12 cellular contexts compared by ENCODE assay signal in genomic region chr5:150163547-150164059, GRCh38. TPM values are rescaled to one million over a fixed set of nuclear protein-coding genes. Genes with fewer than 3 reads are reported as not detected.
DNase-seq lines count a peak whose midpoint lies in the region; ATAC-seq and TF ChIP-seq lines count a peak whose summit lies in the region.
"Had no signal": no experiment of that assay in that cellular context is flagged by ENCODE, and none has a peak within 500 bp of the region (broad histone marks: within the 10 kb centered on the region; RNA-seq: fewer than 3 reads in every experiment).

No MANE protein-coding gene starts in this region.

- H3K9me3 ChIP-seq in osteoblast (ENCODE audit: low read depth, low read length): no peaks in the 10 kb centered on the region

- H3K27ac ChIP-seq in osteoblast (ENCODE audit: low read depth, low read length): no peak overlapping the region

- no peak overlapping the region for H3K4me3 ChIP-seq in fibroblast of pulmonary artery (replicated peaks; ENCODE audit: low read depth, low read length)
- H3K4me3 ChIP-seq in osteoblast (ENCODE audit: insufficient read depth, low read length): no peak overlapping the region

- ATAC-seq in HG03469 (IDR thresholded peaks at IDR 0.05; ENCODE audit: unreplicated experiment): no peak

- H3K27me3 ChIP-seq in osteoblast (ENCODE audit: insufficient read depth, low read length): no peaks in the 10 kb centered on the region

- no peaks in the 10 kb centered on the region for H4K20me1 ChIP-seq in osteoblast (ENCODE audit: insufficient read depth, low read length)

- H3K4me2 ChIP-seq in osteoblast (ENCODE audit: insufficient read depth, low read length): no peak overlapping the region

- no peaks in the 10 kb centered on the region for H3K79me2 ChIP-seq in osteoblast (ENCODE audit: insufficient read depth, low read length)

- peak overlapping the region; percentile 71 for H2AFZ ChIP-seq in osteoblast (ENCODE audit: low read length)

- H3K36me3 ChIP-seq in osteoblast (ENCODE audit: insufficient read depth, low read length): no peaks in the 10 kb centered on the region

- TF ChIP-seq CTCF in AG09319 (IDR thresholded peaks at IDR 0.05; ENCODE audit: low read depth, low read length): peak; percentile 37
- TF ChIP-seq CTCF in fibroblast of pulmonary artery (IDR thresholded peaks at IDR 0.05; ENCODE audit: low read length, missing control alignments): peak; percentile 29
- TF ChIP-seq CTCF in osteoblast (IDR thresholded peaks at IDR 0.05; ENCODE audit: extremely low read depth, low read depth, low read length): peak; percentile 31

- DNase-seq in AG09319 (ENCODE audit: extremely low read depth, low read depth) (no peak), NCI-H69 (lab: John Stamatoyannopoulos, UW) (peak; percentile 47), fibroblast of pulmonary artery (ENCODE audit: low read depth) (no peak), osteoblast (ENCODE audit: insufficient read length, low spot score, missing footprints) (peak; percentile 96), COLO668 (lab: John Stamatoyannopoulos, UW; ENCODE audit: unreplicated experiment) (no peak)
- DNase-seq in activated CD4-positive, CD25-positive, alpha-beta regulatory T cell (lab: John Stamatoyannopoulos, UW): no peak
- DNase-seq in stimulated activated CD4-positive, alpha-beta T cell treated with anti-CD3 and anti-CD28 coated beads, Interleukin-2, amount 100 ng/mL, for 24 hours: no peak
- DNase-seq: activated naive CD4-positive, alpha-beta T cell treated with Interleukin-2 at 50 U/mL for 16 hours; NCI-H2107; stimulated activated CD8-positive, alpha-beta memory T cell treated with anti-CD3 and anti-CD28 coated beads, Interleukin-4, amount 100 ng/mL, for 48 hours had no signal

- H3K4me1 ChIP-seq in osteoblast (ENCODE audit: insufficient read depth, low read length): peaks cover 34% of the 10 kb centered on the region

RNA-seq across cellular contexts. Expression of gene CDX1, which starts 3.0 kb away (rescaled TPM):
- total RNA-seq in osteoblast: 0.29 and 0.36 TPM in 2 replicates
- total RNA-seq: epithelial cell of proximal tubule had no signal

RNA-seq across cellular contexts. Expression of gene PDGFRB, which starts 8.0 kb away (rescaled TPM):
- 531 and 567 TPM in 2 replicates for total RNA-seq in osteoblast

RNA-seq across cellular contexts. Expression of gene SLC6A7, which starts 26.3 kb away (rescaled TPM):
- under 0.01 TPM in 1 of 2 replicates, not detected in the other for total RNA-seq in osteoblast
- total RNA-seq: epithelial cell of proximal tubule had no signal

Comparison
In these comparisons a context has a peak if more than half of its experiments do, and no peak if none do; other contexts are left out.
1. DNase-seq: peak in NCI-H69 (single experiment) and osteoblast (single experiment); none in AG09319 (single experiment), fibroblast of pulmonary artery (single experiment), COLO668 (single experiment), activated CD4-positive, CD25-positive, alpha-beta regulatory T cell (0 of 4) and stimulated activated CD4-positive, alpha-beta T cell treated with anti-CD3 and anti-CD28 coated beads, Interleukin-2, amount 100 ng/mL, for 24 hours (0 of 2).
2. Peak in every context shown above with its lines, with median percentiles within 50 percentile points of each other: CTCF ChIP-seq.